ENCODE assay signal across 13 cellular contexts in genomic region chr5:119078870-119079269, GRCh38. TPM values are rescaled to one million over a fixed set of nuclear protein-coding genes. Genes with fewer than 3 reads are reported as not detected.
DNase-seq lines count a peak whose midpoint lies in the region; ATAC-seq and TF ChIP-seq lines count a peak whose summit lies in the region.
"Had no signal": no experiment of that assay in that cellular context is flagged by ENCODE, and none has a peak within 500 bp of the region (broad histone marks: within the 10 kb centered on the region; RNA-seq: fewer than 3 reads in every experiment).

No MANE protein-coding gene starts in this region.

- H3K27me3 Mint-ChIP-seq in activated CD8-positive, alpha-beta T cell treated with anti-CD3 and anti-CD28 coated beads for 36 hours, result no peaks in the 10 kb centered on the region
- H3K27me3 Mint-ChIP-seq in activated CD8-positive, alpha-beta T cell treated with anti-CD3 and anti-CD28 coated beads, Interleukin-2, amount 10 ng/mL, durations not matched to agents 7 days and 5 days (ENCODE audit: low read depth), result no peaks in the 10 kb centered on the region
- H3K27me3 Mint-ChIP-seq in T-helper 17 cell, result no peaks in the 10 kb centered on the region
- no peaks in the 10 kb centered on the region for H3K27me3 Mint-ChIP-seq in stimulated activated memory B cell treated with anti-CD40 and anti-IgM and Interleukin-4, amounts not matched to agents 10 μg/mL and 1 μg/mL and 100 μg/mL, for 72 hours

- H3K36me3 Mint-ChIP-seq in activated CD8-positive, alpha-beta T cell treated with anti-CD3 and anti-CD28 coated beads for 36 hours (ENCODE audit: low read depth), result peaks cover 6% of the 10 kb centered on the region
- peaks cover 9% of the 10 kb centered on the region for H3K36me3 Mint-ChIP-seq in activated CD8-positive, alpha-beta T cell treated with anti-CD3 and anti-CD28 coated beads, Interleukin-2, amount 10 ng/mL, durations not matched to agents 7 days and 5 days (ENCODE audit: low read depth)
- H3K36me3 Mint-ChIP-seq in T-helper 17 cell (ENCODE audit: low read depth), result peaks cover 6% of the 10 kb centered on the region
- peaks cover 37% of the 10 kb centered on the region for H3K36me3 Mint-ChIP-seq in stimulated activated memory B cell treated with anti-CD40 and anti-IgM and Interleukin-4, amounts not matched to agents 10 μg/mL and 1 μg/mL and 100 μg/mL, for 72 hours

- POLR2A ChIA-PET in activated CD8-positive, alpha-beta T cell treated with anti-CD3 and anti-CD28 coated beads for 36 hours (lab: Charles Lee), result interaction anchor here (0.8 to 1.9 kb wide), 3 partner anchors 8 to 265 kb away, joined by 3 to 9 read pairs (median 3); partner anchors contain the start of gene DMXL1
- POLR2A ChIA-PET in activated CD8-positive, alpha-beta T cell treated with anti-CD3 and anti-CD28 coated beads, Interleukin-2, amount 10 ng/mL, durations not matched to agents 7 days and 5 days (lab: Charles Lee), result interaction anchor here (0.5 to 2.8 kb wide), 2 partner anchors 8 to 48 kb away, joined by 4 to 12 read pairs; partner anchors contain the start of gene DMXL1

- TF ChIP-seq CTCF in activated CD8-positive, alpha-beta T cell treated with anti-CD3 and anti-CD28 coated beads for 36 hours (IDR thresholded peaks at IDR 0.05), result no peak

- no peak for DNase-seq in activated CD8-positive, alpha-beta T cell treated with anti-CD3 and anti-CD28 coated beads for 36 hours
- DNase-seq in activated CD8-positive, alpha-beta T cell treated with anti-CD3 and anti-CD28 coated beads, Interleukin-2, amount 10 ng/mL, durations not matched to agents 7 days and 5 days, result no peak
- DNase-seq in T-helper 17 cell (no peak), epithelial cell of prostate (ENCODE audit: low read depth, low spot score) (no peak), NCI-H1930 (lab: John Stamatoyannopoulos, UW) (no peak), NCI-H187 treated with DMSO at 0.1 percent for 48 hours (lab: John Stamatoyannopoulos, UW) (no peak)
- DNase-seq: ACHN, activated gamma-delta T cell treated with Interleukin-2 at 50 U/mL for 16 hours, KBM-7, NCI-H2171 had no signal

- peaks cover 51% of the 10 kb centered on the region for H3K4me1 Mint-ChIP-seq in activated CD8-positive, alpha-beta T cell treated with anti-CD3 and anti-CD28 coated beads for 36 hours (ENCODE audit: low read depth)
- H3K4me1 Mint-ChIP-seq in activated CD8-positive, alpha-beta T cell treated with anti-CD3 and anti-CD28 coated beads, Interleukin-2, amount 10 ng/mL, durations not matched to agents 7 days and 5 days (ENCODE audit: low read depth), result peaks cover 35% of the 10 kb centered on the region
- peaks cover 38% of the 10 kb centered on the region for H3K4me1 Mint-ChIP-seq in T-helper 17 cell
- H3K4me1 Mint-ChIP-seq in stimulated activated memory B cell treated with anti-CD40 and anti-IgM and Interleukin-4, amounts not matched to agents 10 μg/mL and 1 μg/mL and 100 μg/mL, for 72 hours, result peaks cover 69% of the 10 kb centered on the region

- peak overlapping the region; percentile 84 for H3K27ac Mint-ChIP-seq in activated CD8-positive, alpha-beta T cell treated with anti-CD3 and anti-CD28 coated beads for 36 hours
- H3K27ac Mint-ChIP-seq in activated CD8-positive, alpha-beta T cell treated with anti-CD3 and anti-CD28 coated beads, Interleukin-2, amount 10 ng/mL, durations not matched to agents 7 days and 5 days, result no peak overlapping the region
- peak overlapping the region; percentile 67 for H3K27ac Mint-ChIP-seq in T-helper 17 cell
- peak overlapping the region; percentile 74 for H3K27ac Mint-ChIP-seq in stimulated activated memory B cell treated with anti-CD40 and anti-IgM and Interleukin-4, amounts not matched to agents 10 μg/mL and 1 μg/mL and 100 μg/mL, for 72 hours

- CTCF ChIA-PET in activated CD8-positive, alpha-beta T cell treated with anti-CD3 and anti-CD28 coated beads for 36 hours (lab: Charles Lee), result interaction anchor here (1.1 to 2.5 kb wide), 4 partner anchors 8 to 334 kb away, joined by 3 to 10 read pairs (median 5); partner anchors contain the start of genes DMXL1 and DTWD2
- CTCF ChIA-PET in activated CD8-positive, alpha-beta T cell treated with anti-CD3 and anti-CD28 coated beads, Interleukin-2, amount 10 ng/mL, durations not matched to agents 7 days and 5 days (lab: Charles Lee), result interaction anchor here (0.7 to 2.7 kb wide), 5 partner anchors 57 to 352 kb away, joined by 3 to 10 read pairs (median 5); partner anchors contain the start of gene DTWD2

- no peaks in the 10 kb centered on the region for H3K9me3 Mint-ChIP-seq in activated CD8-positive, alpha-beta T cell treated with anti-CD3 and anti-CD28 coated beads for 36 hours
- no peaks in the 10 kb centered on the region for H3K9me3 Mint-ChIP-seq in activated CD8-positive, alpha-beta T cell treated with anti-CD3 and anti-CD28 coated beads, Interleukin-2, amount 10 ng/mL, durations not matched to agents 7 days and 5 days (ENCODE audit: insufficient read depth)
- H3K9me3 Mint-ChIP-seq in stimulated activated memory B cell treated with anti-CD40 and anti-IgM and Interleukin-4, amounts not matched to agents 10 μg/mL and 1 μg/mL and 100 μg/mL, for 72 hours, result no peaks in the 10 kb centered on the region

- intact Hi-C loops in activated CD8-positive, alpha-beta T cell treated with anti-CD3 and anti-CD28 coated beads for 36 hours (cut with micrococcal nuclease), result loop anchor here (1.0 kb wide), 1 partner anchor 48 kb away; no protein-coding TSS in a partner anchor

- H3K4me3 Mint-ChIP-seq in activated CD8-positive, alpha-beta T cell treated with anti-CD3 and anti-CD28 coated beads for 36 hours, result peak overlapping the region; percentile 49
- no peak overlapping the region for H3K4me3 Mint-ChIP-seq in activated CD8-positive, alpha-beta T cell treated with anti-CD3 and anti-CD28 coated beads, Interleukin-2, amount 10 ng/mL, durations not matched to agents 7 days and 5 days
- no peak overlapping the region for H3K4me3 Mint-ChIP-seq in T-helper 17 cell
- peak overlapping the region; percentile 2 for H3K4me3 Mint-ChIP-seq in stimulated activated memory B cell treated with anti-CD40 and anti-IgM and Interleukin-4, amounts not matched to agents 10 μg/mL and 1 μg/mL and 100 μg/mL, for 72 hours

- ATAC-seq in activated CD8-positive, alpha-beta T cell treated with anti-CD3 and anti-CD28 coated beads for 36 hours, result no peak
- no peak for ATAC-seq in activated CD8-positive, alpha-beta T cell treated with anti-CD3 and anti-CD28 coated beads, Interleukin-2, amount 10 ng/mL, durations not matched to agents 7 days and 5 days
- ATAC-seq in T-helper 17 cell (no peak), GM21786 (IDR thresholded peaks at IDR 0.05; ENCODE audit: unreplicated experiment) (no peak)
- ATAC-seq in stimulated activated memory B cell treated with anti-CD40 and anti-IgM and Interleukin-4, amounts not matched to agents 10 μg/mL and 1 μg/mL and 100 μg/mL, for 72 hours, result no peak

- H3K27ac ChIP-seq in epithelial cell of prostate, result peak overlapping the region; percentile 32
- H3K27ac ChIP-seq: RWPE1 had no signal

- no peaks in the 10 kb centered on the region for H3K9me3 ChIP-seq in T-helper 17 cell (ENCODE audit: control insufficient read depth, low read length, poor library complexity, severe bottlenecking)

RNA-seq across cellular contexts. Expression of gene DMXL1, which starts 8.0 kb away (rescaled TPM):
- total RNA-seq in activated CD8-positive, alpha-beta T cell treated with anti-CD3 and anti-CD28 coated beads for 36 hours, result 10 to 100 TPM; 20.8 to 23.3 TPM
- 10 to 100 TPM; 32.3 to 33.9 TPM for total RNA-seq in activated CD8-positive, alpha-beta T cell treated with anti-CD3 and anti-CD28 coated beads, Interleukin-2, amount 10 ng/mL, durations not matched to agents 7 days and 5 days
- total RNA-seq in T-helper 17 cell, result 10 to 100 TPM; 28.9 to 38.3 TPM

Comparison
In these comparisons a context has a peak if more than half of its experiments do, and no peak if none do; other contexts are left out.
1. H3K4me3 Mint-ChIP-seq: peak in activated CD8-positive, alpha-beta T cell treated with anti-CD3 and anti-CD28 coated beads for 36 hours (single experiment) and stimulated activated memory B cell treated with anti-CD40 and anti-IgM and Interleukin-4, amounts not matched to agents 10 μg/mL and 1 μg/mL and 100 μg/mL, for 72 hours (single experiment); none in activated CD8-positive, alpha-beta T cell treated with anti-CD3 and anti-CD28 coated beads, Interleukin-2, amount 10 ng/mL, durations not matched to agents 7 days and 5 days (single experiment) and T-helper 17 cell (single experiment).